22 cellular contexts compared by ENCODE assay signal in the genomic region with DNA sequence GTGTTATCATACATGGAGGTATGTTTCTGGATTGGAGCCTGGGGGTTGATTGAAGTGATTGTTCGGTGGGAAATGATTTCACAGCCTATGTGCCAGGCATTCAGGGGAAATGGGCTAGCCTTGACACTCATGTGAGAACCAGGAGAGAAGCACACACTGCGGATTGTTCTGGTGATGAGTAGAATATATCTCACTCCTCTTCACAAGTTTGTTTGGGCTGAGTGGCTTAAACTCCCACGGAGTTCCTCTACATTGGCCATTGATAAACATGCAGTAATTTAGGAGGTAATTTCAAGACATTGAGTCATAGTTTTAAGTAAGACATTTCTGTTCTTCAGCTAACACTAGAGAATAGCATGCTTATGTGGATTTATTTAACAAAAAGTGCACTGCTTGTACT.
"Had no signal": no experiment of that assay in that cellular context is flagged by ENCODE, and none has a peak within 500 bp of the region (broad histone marks: within the 10 kb centered on the region; RNA-seq: fewer than 3 reads in every experiment).

No MANE protein-coding gene starts in this region.

- H3K4me1 Mint-ChIP-seq: activated CD4-positive, alpha-beta memory T cell treated with anti-CD3 and anti-CD28 coated beads, Interleukin-2, amount 10 ng/mL, durations not matched to agents 7 days and 5 days; activated CD8-positive, alpha-beta memory T cell treated with anti-CD3 and anti-CD28 coated beads, Interleukin-2, amount 10 ng/mL, durations not matched to agents 7 days and 5 days; activated naive CD8-positive, alpha-beta T cell treated with anti-CD3 and anti-CD28 coated beads, Interleukin-2, amount 10 ng/mL, durations not matched to agents 7 days and 5 days; mesothelial cell of epicardium had no signal

- H3K27ac Mint-ChIP-seq: activated CD4-positive, alpha-beta memory T cell treated with anti-CD3 and anti-CD28 coated beads, Interleukin-2, amount 10 ng/mL, durations not matched to agents 7 days and 5 days; activated CD8-positive, alpha-beta memory T cell treated with anti-CD3 and anti-CD28 coated beads, Interleukin-2, amount 10 ng/mL, durations not matched to agents 7 days and 5 days; activated naive CD8-positive, alpha-beta T cell treated with anti-CD3 and anti-CD28 coated beads, Interleukin-2, amount 10 ng/mL, durations not matched to agents 7 days and 5 days; activated T-helper 2 cell treated with anti-CD3 and anti-CD28 coated beads, Interferon-gamma antibody, Interleukin-2, Interleukin-4, amounts not matched to agents 10 μg/mL and 5 μg/mL and 100 μg/mL, durations not matched to agents 14 hours and 24 hours and 36 hours; dendritic cell treated with granulocyte-macrophage colony-stimulating factor and Interleukin-4, amounts not matched to agents 40 ng/mL and 50 ng/mL, for 4 days; mesothelial cell of epicardium; natural killer cell treated with Interleukin-12 subunit alpha and Interleukin-12 subunit beta and Interleukin-15 and Interleukin-18, amount 100 ng/mL, for 72 hours had no signal

- H3K4me1 ChIP-seq: breast epithelium, foreskin keratinocyte, tibial artery had no signal

- H3K27me3 Mint-ChIP-seq: activated CD4-positive, alpha-beta memory T cell treated with anti-CD3 and anti-CD28 coated beads, Interleukin-2, amount 10 ng/mL, durations not matched to agents 7 days and 5 days; activated CD8-positive, alpha-beta memory T cell treated with anti-CD3 and anti-CD28 coated beads, Interleukin-2, amount 10 ng/mL, durations not matched to agents 7 days and 5 days; activated naive CD8-positive, alpha-beta T cell treated with anti-CD3 and anti-CD28 coated beads, Interleukin-2, amount 10 ng/mL, durations not matched to agents 7 days and 5 days; dendritic cell treated with granulocyte-macrophage colony-stimulating factor and Interleukin-4, amounts not matched to agents 40 ng/mL and 50 ng/mL, for 4 days; natural killer cell treated with Interleukin-12 subunit alpha and Interleukin-12 subunit beta and Interleukin-15 and Interleukin-18, amount 100 ng/mL, for 72 hours had no signal

- H3K4me3 Mint-ChIP-seq: activated CD4-positive, alpha-beta memory T cell treated with anti-CD3 and anti-CD28 coated beads, Interleukin-2, amount 10 ng/mL, durations not matched to agents 7 days and 5 days; activated CD8-positive, alpha-beta memory T cell treated with anti-CD3 and anti-CD28 coated beads, Interleukin-2, amount 10 ng/mL, durations not matched to agents 7 days and 5 days; activated naive CD8-positive, alpha-beta T cell treated with anti-CD3 and anti-CD28 coated beads, Interleukin-2, amount 10 ng/mL, durations not matched to agents 7 days and 5 days; dendritic cell treated with granulocyte-macrophage colony-stimulating factor and Interleukin-4, amounts not matched to agents 40 ng/mL and 50 ng/mL, for 4 days; mesothelial cell of epicardium; natural killer cell treated with Interleukin-12 subunit alpha and Interleukin-12 subunit beta and Interleukin-15 and Interleukin-18, amount 100 ng/mL, for 72 hours had no signal

- H3K36me3 ChIP-seq: breast epithelium, tibial artery had no signal

- ATAC-seq: activated CD8-positive, alpha-beta memory T cell treated with anti-CD3 and anti-CD28 coated beads, Interleukin-2, amount 10 ng/mL, durations not matched to agents 7 days and 5 days; esophagus mucosa; foreskin keratinocyte; left lobe of liver; natural killer cell treated with Interleukin-12 subunit alpha and Interleukin-12 subunit beta and Interleukin-15 and Interleukin-18, amount 100 ng/mL, for 72 hours had no signal

- H3K27ac ChIP-seq: breast epithelium, foreskin keratinocyte, tibial artery had no signal

- H3K9me3 ChIP-seq: tibial artery had no signal

- H3K36me3 Mint-ChIP-seq: activated CD8-positive, alpha-beta memory T cell treated with anti-CD3 and anti-CD28 coated beads, Interleukin-2, amount 10 ng/mL, durations not matched to agents 7 days and 5 days; activated naive CD8-positive, alpha-beta T cell treated with anti-CD3 and anti-CD28 coated beads, Interleukin-2, amount 10 ng/mL, durations not matched to agents 7 days and 5 days; mesothelial cell of epicardium; natural killer cell treated with Interleukin-12 subunit alpha and Interleukin-12 subunit beta and Interleukin-15 and Interleukin-18, amount 100 ng/mL, for 72 hours had no signal

- H3K27me3 ChIP-seq: breast epithelium, foreskin keratinocyte, tibial artery had no signal

- DNase-seq: activated CD4-positive, alpha-beta memory T cell treated with anti-CD3 and anti-CD28 coated beads, Interleukin-2, amount 10 ng/mL, durations not matched to agents 7 days and 5 days; activated CD8-positive, alpha-beta memory T cell treated with anti-CD3 and anti-CD28 coated beads, Interleukin-2, amount 10 ng/mL, durations not matched to agents 7 days and 5 days; activated naive CD4-positive, alpha-beta T cell treated with Interleukin-2 at 50 U/mL for 16 hours; activated naive CD8-positive, alpha-beta T cell treated with anti-CD3 and anti-CD28 coated beads, Interleukin-2, amount 10 ng/mL, durations not matched to agents 7 days and 5 days; aorta; effector CD8-positive, alpha-beta T cell; foreskin keratinocyte; hippocampal formation; nucleus accumbens; retina; stimulated activated CD4-positive, alpha-beta T cell treated with anti-CD3 and anti-CD28 coated beads, Interleukin-2, amount 100 ng/mL, for 24 hours; stimulated activated naive CD4-positive, alpha-beta T cell treated with Interleukin-2 at 50 U/mL for 16 hours; T-helper 2 cell; tibial artery had no signal

- H3K4me3 ChIP-seq: breast epithelium, lung, tibial artery had no signal
